Comparison of ENCODE assay signal across 1 cellular context in the genomic region with DNA sequence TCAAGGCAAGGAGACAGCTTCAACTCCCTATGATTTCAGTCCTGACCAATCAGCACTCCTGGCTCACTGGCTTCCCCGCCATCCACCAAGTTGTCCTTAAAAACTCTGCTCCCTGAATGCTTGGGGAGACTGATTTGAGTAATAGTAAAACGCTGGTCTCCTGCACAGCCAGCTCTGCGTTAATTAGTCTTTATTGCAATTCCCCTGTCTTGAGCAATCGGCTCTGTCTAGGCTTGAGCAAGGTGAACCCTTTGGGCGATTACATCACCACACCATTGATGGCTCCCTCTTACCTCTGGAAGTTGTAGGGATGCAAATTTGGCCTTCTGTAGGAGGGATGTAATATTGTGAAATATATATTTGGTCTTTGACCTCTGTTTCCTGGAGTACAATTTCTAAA.
TF ChIP-seq lines count a peak whose summit lies in the region.

No MANE protein-coding gene starts in this region.

TF ChIP-seq in IMR-90, 13 proteins besides CTCF, POLR2A, EP300 and RAD21:
- peak; percentile 55 for TF ChIP-seq CEBPB (IDR thresholded peaks at IDR 0.05; ENCODE audit: low read depth, low read length)
- no peak for TF ChIP-seq RFX5 (IDR thresholded peaks at IDR 0.05; ENCODE audit: low read depth, low read length)
